7 cellular contexts compared by ENCODE assay signal in genomic region chr5:104412649-104413240, GRCh38.
A peak's percentile ranks its signal among the peaks of the same experiment; 100 is the strongest.
DNase-seq lines count a peak whose midpoint lies in the region; ATAC-seq and TF ChIP-seq lines count a peak whose summit lies in the region.

No MANE protein-coding gene starts in this region.

- no peaks in the 10 kb centered on the region for H3K27me3 Mint-ChIP-seq in activated T-cell treated with anti-CD3 and anti-CD28 coated beads, Interleukin-2, amount 50 U/mL, for 4 hours (ENCODE audit: low read depth)

- H3K4me3 ChIP-seq in OCI-LY7 (ENCODE audit: low read depth, low read length, poor library complexity, severe bottlenecking) = no peak overlapping the region

- H3K4me1 Mint-ChIP-seq in activated T-cell treated with anti-CD3 and anti-CD28 coated beads, Interleukin-2, amount 50 U/mL, for 4 hours (ENCODE audit: low read depth) = no peaks in the 10 kb centered on the region

- intact Hi-C loops in OCI-LY7 (cut with micrococcal nuclease; ENCODE audit: unreplicated experiment) = no loop called here

- CTCF ChIA-PET in OCI-LY7 (lab: Charles Lee; ENCODE audit: unreplicated experiment) = no interaction called here

- no peaks in the 10 kb centered on the region for H3K9me3 ChIP-seq in OCI-LY7 (ENCODE audit: low read length)

- H3K79me2 ChIP-seq in OCI-LY7 (ENCODE audit: insufficient read depth, low read depth, low read length) = no peaks in the 10 kb centered on the region

- no peak overlapping the region for H3K4me2 ChIP-seq in OCI-LY7 (ENCODE audit: low read length)

- BruUV-seq in OCI-LY7 (replicated peaks; lab: Mats Ljungman, UMichigan) = no TSS peak

- in situ Hi-C loops in GM13976 (cut with MboI; ENCODE audit: low sequenced_read_pairs, unreplicated experiment) = no loop called here

- ATAC-seq in HG02798 (IDR thresholded peaks at IDR 0.05; ENCODE audit: poor library complexity, unreplicated experiment) = peak; percentile 89
- no peak for ATAC-seq in activated T-cell treated with anti-CD3 and anti-CD28 coated beads, Interleukin-2, amount 50 U/mL, for 4 hours

- POLR2A ChIA-PET in OCI-LY7 (lab: Charles Lee) = no interaction called here

- no peaks in the 10 kb centered on the region for H4K20me1 ChIP-seq in OCI-LY7 (ENCODE audit: insufficient read depth, low read length)

- no peaks in the 10 kb centered on the region for H3K36me3 ChIP-seq in OCI-LY7 (ENCODE audit: insufficient read depth, low read length)

- no peaks in the 10 kb centered on the region for H3K36me3 Mint-ChIP-seq in activated T-cell treated with anti-CD3 and anti-CD28 coated beads, Interleukin-2, amount 50 U/mL, for 4 hours (ENCODE audit: insufficient read depth)

- no peak overlapping the region for H2AFZ ChIP-seq in OCI-LY7 (ENCODE audit: low read length)

- DNase-seq in GM13976 (ENCODE audit: low spot score) = peak; percentile 9
- peak; percentile 20 for DNase-seq in OCI-LY7 (ENCODE audit: low spot score)
- DNase-seq in fibroblast of peridontal ligament (ENCODE audit: extremely low read depth) = peak; percentile 58
- no peak for DNase-seq in activated T-cell treated with anti-CD3 and anti-CD28 coated beads, Interleukin-2, amount 50 U/mL, for 4 hours
- DNase-seq in ureter (ENCODE audit: low spot score) = no peak
- no peak for DNase-seq in activated CD4-positive, alpha-beta T cell treated with anti-CD3 and anti-CD28 coated beads for 4 hours

- H3K9me3 Mint-ChIP-seq in activated T-cell treated with anti-CD3 and anti-CD28 coated beads, Interleukin-2, amount 50 U/mL, for 4 hours = no peaks in the 10 kb centered on the region

- H3K9me2 ChIP-seq in OCI-LY7 (ENCODE audit: insufficient read depth, low read length) = no peaks in the 10 kb centered on the region

- TF ChIP-seq CTCF in GM13976 (IDR thresholded peaks at IDR 0.05; ENCODE audit: borderline replicate concordance, control extremely low read depth, extremely low read depth, insufficient read depth, missing control alignments) = peak; percentile 55
- TF ChIP-seq CTCF in OCI-LY7 (conservative IDR thresholded peaks at IDR 0.05; ENCODE audit: low read length) = peak; percentile 71

- H3K27ac ChIP-seq in OCI-LY7 (ENCODE audit: low read depth, low read length, poor library complexity, severe bottlenecking) = no peak overlapping the region

- H3K4me3 Mint-ChIP-seq in activated T-cell treated with anti-CD3 and anti-CD28 coated beads, Interleukin-2, amount 50 U/mL, for 4 hours = no peak overlapping the region

- H3K4me1 ChIP-seq in OCI-LY7 (ENCODE audit: insufficient read depth, low read length, poor library complexity, severe bottlenecking) = no peaks in the 10 kb centered on the region

Comparison
In these comparisons a context has a peak if more than half of its experiments do, and no peak if none do; other contexts are left out.
1. DNase-seq: peak in GM13976 (single experiment), OCI-LY7 (single experiment) and fibroblast of peridontal ligament (single experiment); none in activated T-cell treated with anti-CD3 and anti-CD28 coated beads, Interleukin-2, amount 50 U/mL, for 4 hours (single experiment), ureter (single experiment) and activated CD4-positive, alpha-beta T cell treated with anti-CD3 and anti-CD28 coated beads for 4 hours (0 of 2).